Comparison of ENCODE assay signal across 7 cellular contexts in genomic region chr15:24977686-24978085, GRCh38. TPM values are rescaled to one million over a fixed set of nuclear protein-coding genes. Genes with fewer than 3 reads are reported as not detected.
"Had no signal": no experiment of that assay in that cellular context is flagged by ENCODE, and none has a peak within 500 bp of the region (broad histone marks: within the 10 kb centered on the region; RNA-seq: fewer than 3 reads in every experiment).

No MANE protein-coding gene starts in this region.

- H3K36me3 ChIP-seq: HAP-1 had no signal

- H3K4me3 ChIP-seq: GM23248, HAP-1 had no signal

- H3K27ac Mint-ChIP-seq: HFFc6, IgD-negative memory B cell had no signal

- H3K27ac ChIP-seq: GM23248, HL-60 had no signal

- DNase-seq: GM23248, HFFc6, KBM-7 had no signal

- ATAC-seq: HCT116 had no signal

- H3K9me3 ChIP-seq: HAP-1 had no signal

- H3K4me3 Mint-ChIP-seq: HFFc6, IgD-negative memory B cell had no signal

- H3K9ac ChIP-seq: GM23248 had no signal

- H2AFZ ChIP-seq: GM23248 had no signal

- H3K27me3 Mint-ChIP-seq: IgD-negative memory B cell had no signal

- H3K4me1 ChIP-seq: HAP-1 had no signal

RNA-seq across cellular contexts. Expression of gene SNURF, which starts 22.9 kb away (rescaled TPM):
- total RNA-seq: GM23248 had no signal
